Comparison of ENCODE assay signal across 1 cellular context in genomic region chr2:9630750-9631483, GRCh38.
TF ChIP-seq lines count a peak whose summit lies in the region.

Gene YWHAQ (minus strand): TSS chr2:9630997. CDS start chr2:9630452, 545 bp downstream.

TF ChIP-seq in H1, 55 proteins besides CTCF, POLR2A, EP300 and RAD21 (continued from another document):
- TF ChIP-seq, protein P1, sequence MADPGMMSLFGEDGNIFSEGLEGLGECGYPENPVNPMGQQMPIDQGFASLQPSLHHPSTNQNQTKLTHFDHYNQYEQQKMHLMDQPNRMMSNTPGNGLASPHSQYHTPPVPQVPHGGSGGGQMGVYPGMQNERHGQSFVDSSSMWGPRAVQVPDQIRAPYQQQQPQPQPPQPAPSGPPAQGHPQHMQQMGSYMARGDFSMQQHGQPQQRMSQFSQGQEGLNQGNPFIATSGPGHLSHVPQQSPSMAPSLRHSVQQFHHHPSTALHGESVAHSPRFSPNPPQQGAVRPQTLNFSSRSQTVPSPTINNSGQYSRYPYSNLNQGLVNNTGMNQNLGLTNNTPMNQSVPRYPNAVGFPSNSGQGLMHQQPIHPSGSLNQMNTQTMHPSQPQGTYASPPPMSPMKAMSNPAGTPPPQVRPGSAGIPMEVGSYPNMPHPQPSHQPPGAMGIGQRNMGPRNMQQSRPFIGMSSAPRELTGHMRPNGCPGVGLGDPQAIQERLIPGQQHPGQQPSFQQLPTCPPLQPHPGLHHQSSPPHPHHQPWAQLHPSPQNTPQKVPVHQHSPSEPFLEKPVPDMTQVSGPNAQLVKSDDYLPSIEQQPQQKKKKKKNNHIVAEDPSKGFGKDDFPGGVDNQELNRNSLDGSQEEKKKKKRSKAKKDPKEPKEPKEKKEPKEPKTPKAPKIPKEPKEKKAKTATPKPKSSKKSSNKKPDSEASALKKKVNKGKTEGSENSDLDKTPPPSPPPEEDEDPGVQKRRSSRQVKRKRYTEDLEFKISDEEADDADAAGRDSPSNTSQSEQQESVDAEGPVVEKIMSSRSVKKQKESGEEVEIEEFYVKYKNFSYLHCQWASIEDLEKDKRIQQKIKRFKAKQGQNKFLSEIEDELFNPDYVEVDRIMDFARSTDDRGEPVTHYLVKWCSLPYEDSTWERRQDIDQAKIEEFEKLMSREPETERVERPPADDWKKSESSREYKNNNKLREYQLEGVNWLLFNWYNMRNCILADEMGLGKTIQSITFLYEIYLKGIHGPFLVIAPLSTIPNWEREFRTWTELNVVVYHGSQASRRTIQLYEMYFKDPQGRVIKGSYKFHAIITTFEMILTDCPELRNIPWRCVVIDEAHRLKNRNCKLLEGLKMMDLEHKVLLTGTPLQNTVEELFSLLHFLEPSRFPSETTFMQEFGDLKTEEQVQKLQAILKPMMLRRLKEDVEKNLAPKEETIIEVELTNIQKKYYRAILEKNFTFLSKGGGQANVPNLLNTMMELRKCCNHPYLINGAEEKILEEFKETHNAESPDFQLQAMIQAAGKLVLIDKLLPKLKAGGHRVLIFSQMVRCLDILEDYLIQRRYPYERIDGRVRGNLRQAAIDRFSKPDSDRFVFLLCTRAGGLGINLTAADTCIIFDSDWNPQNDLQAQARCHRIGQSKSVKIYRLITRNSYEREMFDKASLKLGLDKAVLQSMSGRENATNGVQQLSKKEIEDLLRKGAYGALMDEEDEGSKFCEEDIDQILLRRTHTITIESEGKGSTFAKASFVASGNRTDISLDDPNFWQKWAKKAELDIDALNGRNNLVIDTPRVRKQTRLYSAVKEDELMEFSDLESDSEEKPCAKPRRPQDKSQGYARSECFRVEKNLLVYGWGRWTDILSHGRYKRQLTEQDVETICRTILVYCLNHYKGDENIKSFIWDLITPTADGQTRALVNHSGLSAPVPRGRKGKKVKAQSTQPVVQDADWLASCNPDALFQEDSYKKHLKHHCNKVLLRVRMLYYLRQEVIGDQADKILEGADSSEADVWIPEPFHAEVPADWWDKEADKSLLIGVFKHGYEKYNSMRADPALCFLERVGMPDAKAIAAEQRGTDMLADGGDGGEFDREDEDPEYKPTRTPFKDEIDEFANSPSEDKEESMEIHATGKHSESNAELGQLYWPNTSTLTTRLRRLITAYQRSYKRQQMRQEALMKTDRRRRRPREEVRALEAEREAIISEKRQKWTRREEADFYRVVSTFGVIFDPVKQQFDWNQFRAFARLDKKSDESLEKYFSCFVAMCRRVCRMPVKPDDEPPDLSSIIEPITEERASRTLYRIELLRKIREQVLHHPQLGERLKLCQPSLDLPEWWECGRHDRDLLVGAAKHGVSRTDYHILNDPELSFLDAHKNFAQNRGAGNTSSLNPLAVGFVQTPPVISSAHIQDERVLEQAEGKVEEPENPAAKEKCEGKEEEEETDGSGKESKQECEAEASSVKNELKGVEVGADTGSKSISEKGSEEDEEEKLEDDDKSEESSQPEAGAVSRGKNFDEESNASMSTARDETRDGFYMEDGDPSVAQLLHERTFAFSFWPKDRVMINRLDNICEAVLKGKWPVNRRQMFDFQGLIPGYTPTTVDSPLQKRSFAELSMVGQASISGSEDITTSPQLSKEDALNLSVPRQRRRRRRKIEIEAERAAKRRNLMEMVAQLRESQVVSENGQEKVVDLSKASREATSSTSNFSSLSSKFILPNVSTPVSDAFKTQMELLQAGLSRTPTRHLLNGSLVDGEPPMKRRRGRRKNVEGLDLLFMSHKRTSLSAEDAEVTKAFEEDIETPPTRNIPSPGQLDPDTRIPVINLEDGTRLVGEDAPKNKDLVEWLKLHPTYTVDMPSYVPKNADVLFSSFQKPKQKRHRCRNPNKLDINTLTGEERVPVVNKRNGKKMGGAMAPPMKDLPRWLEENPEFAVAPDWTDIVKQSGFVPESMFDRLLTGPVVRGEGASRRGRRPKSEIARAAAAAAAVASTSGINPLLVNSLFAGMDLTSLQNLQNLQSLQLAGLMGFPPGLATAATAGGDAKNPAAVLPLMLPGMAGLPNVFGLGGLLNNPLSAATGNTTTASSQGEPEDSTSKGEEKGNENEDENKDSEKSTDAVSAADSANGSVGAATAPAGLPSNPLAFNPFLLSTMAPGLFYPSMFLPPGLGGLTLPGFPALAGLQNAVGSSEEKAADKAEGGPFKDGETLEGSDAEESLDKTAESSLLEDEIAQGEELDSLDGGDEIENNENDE (IDR thresholded peaks at IDR 0.05; ENCODE audit: insufficient replicate concordance, low read length): no peak
- TF ChIP-seq SIRT6 (IDR thresholded peaks at IDR 0.05; ENCODE audit: low read length) (no peak), CEBPB (IDR thresholded peaks at IDR 0.05; ENCODE audit: low read depth, low read length) (no peak), JUN (IDR thresholded peaks at IDR 0.05; ENCODE audit: low read depth, low read length) (no peak), HDAC2 (IDR thresholded peaks at IDR 0.05; ENCODE audit: borderline replicate concordance in 1 of 2, low read depth in 2 of 2, low read length in 2 of 2) (0 out of 4 replicates have a peak, but pooled peaks of 1 of the 2 experiments have one; percentile 30), KDM4A (IDR thresholded peaks at IDR 0.05; ENCODE audit: low read depth, low read length, severe bottlenecking) (peak; percentile 95), HDAC6 (IDR thresholded peaks at IDR 0.05; ENCODE audit: low read depth, low read length) (no peak), ASH2L (IDR thresholded peaks at IDR 0.05; ENCODE audit: low read length) (peak; percentile 26), CHD1 (IDR thresholded peaks at IDR 0.05; ENCODE audit: low read depth, low read length) (no peak), RXRA (IDR thresholded peaks at IDR 0.05; ENCODE audit: insufficient read depth, low read depth, low read length) (no peak), SIX5 (IDR thresholded peaks at IDR 0.05; ENCODE audit: low read depth, low read length) (no peak), ZNF274 (IDR thresholded peaks at IDR 0.05; ENCODE audit: borderline replicate concordance, extremely low read depth, low read length) (no peak), BCL11A (IDR thresholded peaks at IDR 0.05; ENCODE audit: low read depth in 2 of 2, low read length in 2 of 2) (no peak), NRF1 (IDR thresholded peaks at IDR 0.05; ENCODE audit: low read depth, low read length) (no peak), TCF12 (IDR thresholded peaks at IDR 0.05; ENCODE audit: low read depth, low read length) (no peak), RFX5 (IDR thresholded peaks at IDR 0.05; ENCODE audit: borderline replicate concordance, low read depth, low read length) (peak; percentile 99), CHD2 (IDR thresholded peaks at IDR 0.05; ENCODE audit: low read length) (peak; percentile 84), GABPA (IDR thresholded peaks at IDR 0.05; ENCODE audit: borderline replicate concordance, insufficient read depth, low read length) (no peak), EGR1 (IDR thresholded peaks at IDR 0.05; ENCODE audit: borderline replicate concordance, low read depth, low read length) (no peak), CREB1 (IDR thresholded peaks at IDR 0.05) (peak; percentile 97), CTBP2 (IDR thresholded peaks at IDR 0.05; ENCODE audit: borderline replicate concordance, insufficient read depth, insufficient read length, low read length) (no peak), JUND (IDR thresholded peaks at IDR 0.05; ENCODE audit: low read length) (no peak), CBX5 (IDR thresholded peaks at IDR 0.05; ENCODE audit: low read depth, low read length) (no peak), NANOG (IDR thresholded peaks at IDR 0.05; ENCODE audit: insufficient read depth, low read depth, low read length, poor library complexity, severe bottlenecking) (no peak), GTF2F1 (IDR thresholded peaks at IDR 0.05; ENCODE audit: borderline replicate concordance, low read depth, low read length) (peak; percentile 70; the same call in 1 of the 2 replicates), TBP (IDR thresholded peaks at IDR 0.05; ENCODE audit: low read depth, low read length) (peak; percentile 95), KDM5A (IDR thresholded peaks at IDR 0.05; ENCODE audit: low read length) (no peak), ATF2 (IDR thresholded peaks at IDR 0.05; ENCODE audit: low read length) (no peak; the same call in 1 of the 2 replicates), SP1 (IDR thresholded peaks at IDR 0.05; ENCODE audit: low read depth, low read length) (peak; percentile 94), MAFK (IDR thresholded peaks at IDR 0.05; ENCODE audit: low read depth, low read length) (no peak), RNF2 (IDR thresholded peaks at IDR 0.05; ENCODE audit: borderline replicate concordance, low read depth, low read length, missing control alignments, poor library complexity, severe bottlenecking) (no peak), SIN3A (conservative IDR thresholded peaks at IDR 0.05 in 1 of 2, IDR thresholded peaks at IDR 0.05 in 1 of 2; ENCODE audit: low read depth in 1 of 2, low read length in 2 of 2) (no peak; a peak in 1 of 4 replicates), YY1 (IDR thresholded peaks at IDR 0.05; ENCODE audit: low read depth, low read length) (peak; percentile 54; the same call in 1 of the 2 replicates), RBBP5 (IDR thresholded peaks at IDR 0.05; ENCODE audit: borderline replicate concordance, low read depth, low read length) (peak; percentile 19; the same call in 1 of the 2 replicates), TEAD4 (IDR thresholded peaks at IDR 0.05; ENCODE audit: low read depth, low read length) (no peak), POLR2AphosphoS5 (IDR thresholded peaks at IDR 0.05; ENCODE audit: low read depth, low read length) (peak; percentile 91), KDM1A (IDR thresholded peaks at IDR 0.05; ENCODE audit: borderline replicate concordance, low read length) (no peak), FOSL1 (IDR thresholded peaks at IDR 0.05; ENCODE audit: insufficient read depth, low read depth, low read length) (no peak), EZH2 (IDR thresholded peaks at IDR 0.05; ENCODE audit: low read depth, low read length, severe bottlenecking) (no peak), SRF (IDR thresholded peaks at IDR 0.05; ENCODE audit: low read depth, low read length) (0 out of 2 replicates have a peak, but pooled peaks have one; percentile 1), PHF8 (conservative IDR thresholded peaks at IDR 0.05; ENCODE audit: low read depth, low read length) (peak; percentile 96), BRCA1 (IDR thresholded peaks at IDR 0.05; ENCODE audit: low read depth, low read length) (no peak), TAF1 (IDR thresholded peaks at IDR 0.05; ENCODE audit: low read depth, low read length) (peak; percentile 96), SUZ12 (IDR thresholded peaks at IDR 0.05; ENCODE audit: low read length) (no peak)
- TF ChIP-seq, protein P2, sequence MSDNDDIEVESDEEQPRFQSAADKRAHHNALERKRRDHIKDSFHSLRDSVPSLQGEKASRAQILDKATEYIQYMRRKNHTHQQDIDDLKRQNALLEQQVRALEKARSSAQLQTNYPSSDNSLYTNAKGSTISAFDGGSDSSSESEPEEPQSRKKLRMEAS (IDR thresholded peaks at IDR 0.05): peak; percentile 58
- TF ChIP-seq, protein P3, sequence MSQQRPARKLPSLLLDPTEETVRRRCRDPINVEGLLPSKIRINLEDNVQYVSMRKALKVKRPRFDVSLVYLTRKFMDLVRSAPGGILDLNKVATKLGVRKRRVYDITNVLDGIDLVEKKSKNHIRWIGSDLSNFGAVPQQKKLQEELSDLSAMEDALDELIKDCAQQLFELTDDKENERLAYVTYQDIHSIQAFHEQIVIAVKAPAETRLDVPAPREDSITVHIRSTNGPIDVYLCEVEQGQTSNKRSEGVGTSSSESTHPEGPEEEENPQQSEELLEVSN (IDR thresholded peaks at IDR 0.05): 0 out of 2 replicates have a peak, but pooled peaks have one; percentile 23
TF ChIP-seq in H1: peak in this region for 19.
